In the genomic region with DNA sequence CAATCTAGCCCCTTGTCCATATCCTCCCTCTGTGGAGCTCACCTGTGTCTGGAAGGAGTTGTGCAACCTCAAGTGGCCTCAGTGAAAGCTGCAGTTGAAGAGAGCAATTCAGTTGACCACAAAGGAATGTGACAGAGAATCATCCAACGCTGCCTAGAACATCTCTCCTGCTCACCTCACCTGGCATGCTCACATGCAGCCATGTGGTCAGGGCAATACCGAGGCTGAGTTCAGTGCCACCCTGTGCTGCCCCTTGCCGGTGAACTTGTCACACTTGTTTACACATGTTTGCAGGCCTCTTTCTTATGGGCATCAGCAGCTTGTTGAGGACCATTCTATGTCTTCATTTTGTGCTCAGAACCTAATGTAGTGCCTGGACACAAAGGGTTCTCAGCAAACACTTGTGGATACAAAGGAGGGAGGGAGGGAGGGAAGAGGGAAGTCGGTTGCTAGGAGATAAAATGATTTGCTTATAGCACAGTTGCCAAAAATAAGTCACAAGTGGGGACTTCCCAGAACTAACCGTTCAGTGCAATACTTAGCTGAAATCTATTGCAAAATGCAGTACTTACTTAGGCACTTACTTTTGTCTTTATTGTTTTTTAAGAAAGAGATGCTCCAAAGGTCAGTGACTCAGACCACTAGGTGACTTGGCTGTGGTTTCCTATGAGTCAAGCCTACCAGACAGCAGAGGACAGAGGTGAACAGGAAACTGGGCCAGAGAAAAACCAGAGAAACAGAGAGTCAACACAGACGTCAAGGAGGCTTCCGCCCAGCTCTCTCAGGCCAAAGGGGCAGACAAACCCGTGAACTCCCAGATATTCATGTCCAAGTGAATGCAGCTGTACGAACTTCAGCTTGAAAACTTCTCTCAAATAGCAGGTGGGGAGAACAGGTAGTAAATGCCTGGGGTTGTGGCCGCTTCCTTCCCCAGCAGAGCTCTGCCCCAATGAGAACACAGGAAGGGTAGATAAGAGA, we compare ENCODE assay signal across 7 cellular contexts.
DNase-seq lines count a peak whose midpoint lies in the region; ATAC-seq and TF ChIP-seq lines count a peak whose summit lies in the region.

No MANE protein-coding gene starts in this region.

- WGBS in esophagus, 2 donors = 20 to 22% methylated on average over 10 of the region's 10 CpGs

- no peak overlapping the region for H3K4me3 Mint-ChIP-seq in nephron

- DNase-seq in HuH-7 (ENCODE audit: low spot score) (peak; percentile 51), SKM-1 (lab: John Stamatoyannopoulos, UW; ENCODE audit: unreplicated experiment) (peak; percentile 94), HAP-1 (ENCODE audit: low spot score in 2 of 2) (no peak)

- H3K27ac Mint-ChIP-seq in nephron = peak overlapping the region in 2 of 3 experiments; percentile 58 to 63

- H3K27me3 ChIP-seq in esophagus (ENCODE audit: control insufficient read depth in 1 of 2, insufficient read depth in 2 of 2, low read length in 2 of 2) = no peaks in the 10 kb centered on the region
- H3K27me3 ChIP-seq in HAP-1 (ENCODE audit: low read depth) = no peaks in the 10 kb centered on the region

- peak overlapping the region; percentile 82 to 85 for H3K27ac ChIP-seq in esophagus (ENCODE audit: low read depth in 2 of 2, low read length in 1 of 2)

- in situ Hi-C loops in HAP-1 (cut with MboI; ENCODE audit: low sequenced_read_pairs) = no loop called here

- H3K9me3 ChIP-seq in esophagus (ENCODE audit: control insufficient read depth in 2 of 2, insufficient read depth in 1 of 2, low read depth in 1 of 2, low read length in 1 of 2) = no peaks in the 10 kb centered on the region
- no peaks in the 10 kb centered on the region for H3K9me3 ChIP-seq in HAP-1

- H3K4me3 ChIP-seq in esophagus (ENCODE audit: low read depth in 1 of 2, low read length in 2 of 2) (no peak overlapping the region), HAP-1 (no peak overlapping the region)

- H3K4me1 Mint-ChIP-seq in nephron = peaks cover 43% of the 10 kb centered on the region

- H3K36me3 ChIP-seq in esophagus (ENCODE audit: control insufficient read depth in 2 of 2, insufficient read depth in 2 of 2, low read length in 1 of 2) (no peaks in the 10 kb centered on the region), HAP-1 (replicated peaks) (no peaks in the 10 kb centered on the region)

- H3K27me3 Mint-ChIP-seq in nephron (ENCODE audit: low read depth) = no peaks in the 10 kb centered on the region

- H3K9me3 Mint-ChIP-seq in nephron = peaks cover 5% of the 10 kb centered on the region

- TF ChIP-seq CTCF in GM12873 (IDR thresholded peaks at IDR 0.05; ENCODE audit: insufficient read depth, low read depth, low read length, missing control alignments) (peak; percentile 48), nephron (IDR thresholded peaks at IDR 0.05; ENCODE audit: unreplicated experiment in 3 of 3) (no peak)

- H3K36me3 Mint-ChIP-seq in nephron (ENCODE audit: low read depth) = no peaks in the 10 kb centered on the region

- H3K4me1 ChIP-seq in esophagus (ENCODE audit: control insufficient read depth in 2 of 2, insufficient read depth in 2 of 2, low read length in 1 of 2) = peaks cover 3 to 8% of the 10 kb centered on the region in 2 donors
- no peaks in the 10 kb centered on the region for H3K4me1 ChIP-seq in HAP-1

- peak; percentile 96 for ATAC-seq in GM21576 (IDR thresholded peaks at IDR 0.05; ENCODE audit: unreplicated experiment)

Comparison
In these comparisons a context has a peak if more than half of its experiments do, and no peak if none do; other contexts are left out.
1. DNase-seq: peak in HuH-7 (single experiment) and SKM-1 (single experiment); none in HAP-1 (0 of 2).